In the genomic region with DNA sequence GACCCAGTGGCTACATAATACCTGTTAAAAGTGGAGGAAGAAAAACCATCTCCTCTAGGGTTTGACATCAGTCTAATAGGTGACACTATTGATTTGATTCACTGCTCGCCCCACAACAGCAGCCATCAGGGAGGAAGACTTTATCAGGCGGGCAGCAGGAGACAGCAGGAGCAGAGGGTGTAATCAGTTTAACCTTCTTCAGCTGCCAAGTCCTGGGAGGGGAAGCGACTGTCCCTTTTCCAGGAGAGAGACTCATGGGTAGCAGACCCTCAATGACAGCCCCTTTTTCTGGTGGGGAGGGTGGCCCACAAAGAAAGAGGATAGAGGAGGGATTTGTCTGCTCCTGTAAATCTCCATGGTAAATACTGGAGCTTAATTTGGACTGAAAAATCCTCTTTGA, we compare ENCODE assay signal across 28 cellular contexts.
"Had no signal": no experiment of that assay in that cellular context is flagged by ENCODE, and none has a peak within 500 bp of the region (broad histone marks: within the 10 kb centered on the region; RNA-seq: fewer than 3 reads in every experiment).

No MANE protein-coding gene starts in this region.

- H3K27ac Mint-ChIP-seq: dendritic cell treated with granulocyte-macrophage colony-stimulating factor and Interleukin-4, amounts not matched to agents 40 ng/mL and 50 ng/mL, for 4 days; effector memory CD8-positive, alpha-beta T cell; endodermal cell; mesothelial cell of epicardium had no signal

- H3K36me3 ChIP-seq: colonic mucosa, esophagus squamous epithelium, gastrocnemius medialis, heart right ventricle, left ventricle myocardium inferior, lower lobe of right lung had no signal

- H3K4me1 Mint-ChIP-seq: mesothelial cell of epicardium, naive B cell had no signal

- H3K9me3 ChIP-seq: colonic mucosa, gastrocnemius medialis, lower lobe of right lung had no signal

- H3K4me3 Mint-ChIP-seq: dendritic cell treated with granulocyte-macrophage colony-stimulating factor and Interleukin-4, amounts not matched to agents 40 ng/mL and 50 ng/mL, for 4 days; effector memory CD8-positive, alpha-beta T cell; endodermal cell; mesothelial cell of epicardium; naive B cell had no signal

- H3K27ac ChIP-seq: colonic mucosa, epithelial cell of prostate, esophagus squamous epithelium, gastrocnemius medialis, heart right ventricle, left ventricle myocardium inferior, lower lobe of right lung had no signal

- H3K27me3 ChIP-seq: colonic mucosa, esophagus squamous epithelium, gastrocnemius medialis, heart right ventricle had no signal

- H3K4me3 ChIP-seq: colonic mucosa, esophagus squamous epithelium, gastrocnemius medialis, heart right ventricle, left ventricle myocardium inferior, lower lobe of right lung, mucosa of descending colon had no signal

- DNase-seq: colonic mucosa; cortex of kidney; effector CD8-positive, alpha-beta T cell; effector memory CD8-positive, alpha-beta T cell; endodermal cell; erythroblast; esophagus squamous epithelium; foreskin fibroblast; foreskin melanocyte; gastrocnemius medialis; glutamatergic neuron; head of caudate nucleus; heart right ventricle; hippocampal formation; left cardiac atrium; left ventricle myocardium inferior; lower lobe of right lung; mesenchymal stem cell; mucosa of descending colon; naive B cell had no signal

- FAIRE-seq: endometrium, islet of Langerhans, keratinocyte had no signal

- ATAC-seq: effector memory CD8-positive, alpha-beta T cell; esophagus mucosa; gastrocnemius medialis; left cardiac atrium; left lobe of liver; lower lobe of right lung; mucosa of descending colon had no signal

- H3K36me3 Mint-ChIP-seq: mesothelial cell of epicardium, naive B cell had no signal
